1 cellular context compared by ENCODE assay signal in the genomic region with DNA sequence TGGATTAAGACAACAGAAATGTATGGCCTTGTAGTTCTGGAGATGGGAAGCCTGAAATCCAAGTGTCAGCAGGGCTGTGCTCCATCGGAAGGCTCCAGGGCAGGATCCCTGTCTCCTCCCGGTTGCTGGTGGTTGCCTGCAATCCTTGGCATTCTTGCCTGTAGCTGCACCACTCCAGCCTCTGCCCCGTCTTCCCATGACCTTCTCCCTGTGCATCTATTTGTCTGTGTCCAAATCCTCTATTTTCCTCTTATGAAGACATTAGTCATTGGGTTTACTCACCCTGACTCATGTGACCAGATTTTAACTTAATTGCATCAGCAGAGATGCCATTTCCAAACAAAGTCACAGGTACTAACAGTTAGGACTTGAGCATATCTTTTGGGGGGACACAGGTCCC.
TF ChIP-seq lines count a peak whose summit lies in the region.

No MANE protein-coding gene starts in this region.

TF ChIP-seq in HCT116, 20 proteins besides CTCF, POLR2A, EP300 and RAD21 (continued from another document):
- 0 out of 2 replicates have a peak, but pooled peaks have one; percentile 33 for TF ChIP-seq SIN3A (IDR thresholded peaks at IDR 0.05; ENCODE audit: low read depth)
